In the genomic region with DNA sequence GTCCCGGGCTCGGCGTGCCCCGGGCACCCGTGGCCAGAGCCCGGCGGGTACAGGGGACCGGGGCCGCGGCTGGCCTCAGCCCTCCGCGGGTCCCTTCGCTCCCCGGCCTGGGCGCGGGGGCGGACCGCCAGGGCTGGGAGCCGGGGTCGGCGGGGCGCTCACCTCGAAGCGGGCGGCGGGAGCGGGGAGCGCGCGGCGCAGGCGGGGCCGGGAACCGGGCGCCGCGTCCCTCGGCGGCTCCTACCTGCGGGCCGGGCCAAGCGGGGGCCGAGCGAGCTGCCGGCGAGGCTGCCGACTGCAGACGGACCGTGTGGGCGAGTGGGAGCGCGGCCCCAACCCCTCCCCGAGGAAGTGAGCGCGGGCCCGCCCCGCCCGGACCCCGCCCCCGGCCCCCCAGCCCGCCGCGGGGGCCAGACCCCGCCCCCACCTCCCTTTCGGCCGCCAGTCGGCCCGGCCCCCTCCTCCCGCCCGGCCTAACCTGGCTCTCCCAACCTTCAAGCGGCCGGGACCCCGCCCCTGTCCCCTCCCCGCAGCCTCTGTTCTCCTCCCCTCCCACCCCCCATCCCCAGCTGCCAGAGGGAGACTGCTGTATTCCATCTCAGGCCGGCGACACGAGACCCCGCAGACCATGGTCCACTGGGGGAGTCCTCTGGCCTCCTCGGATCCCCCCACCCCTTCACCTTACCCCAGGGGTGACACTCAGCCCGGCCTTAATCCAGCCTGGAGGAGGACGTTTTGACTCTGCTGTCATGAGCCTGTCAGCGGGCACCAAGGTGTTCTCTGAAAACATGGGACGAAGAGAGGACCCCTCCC, we compare ENCODE assay signal across 1 cellular context.
TF ChIP-seq lines count a peak whose summit lies in the region.

A gene with protein sequence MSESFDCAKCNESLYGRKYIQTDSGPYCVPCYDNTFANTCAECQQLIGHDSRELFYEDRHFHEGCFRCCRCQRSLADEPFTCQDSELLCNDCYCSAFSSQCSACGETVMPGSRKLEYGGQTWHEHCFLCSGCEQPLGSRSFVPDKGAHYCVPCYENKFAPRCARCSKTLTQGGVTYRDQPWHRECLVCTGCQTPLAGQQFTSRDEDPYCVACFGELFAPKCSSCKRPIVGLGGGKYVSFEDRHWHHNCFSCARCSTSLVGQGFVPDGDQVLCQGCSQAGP (minus strand): TSS at position 320 of the 813 bp plus-strand sequence. CDS start 6,102 bp downstream, outside the sequence.

TF ChIP-seq in GM23338, 12 proteins besides CTCF, POLR2A, EP300 and RAD21:
- TF ChIP-seq, protein P1, sequence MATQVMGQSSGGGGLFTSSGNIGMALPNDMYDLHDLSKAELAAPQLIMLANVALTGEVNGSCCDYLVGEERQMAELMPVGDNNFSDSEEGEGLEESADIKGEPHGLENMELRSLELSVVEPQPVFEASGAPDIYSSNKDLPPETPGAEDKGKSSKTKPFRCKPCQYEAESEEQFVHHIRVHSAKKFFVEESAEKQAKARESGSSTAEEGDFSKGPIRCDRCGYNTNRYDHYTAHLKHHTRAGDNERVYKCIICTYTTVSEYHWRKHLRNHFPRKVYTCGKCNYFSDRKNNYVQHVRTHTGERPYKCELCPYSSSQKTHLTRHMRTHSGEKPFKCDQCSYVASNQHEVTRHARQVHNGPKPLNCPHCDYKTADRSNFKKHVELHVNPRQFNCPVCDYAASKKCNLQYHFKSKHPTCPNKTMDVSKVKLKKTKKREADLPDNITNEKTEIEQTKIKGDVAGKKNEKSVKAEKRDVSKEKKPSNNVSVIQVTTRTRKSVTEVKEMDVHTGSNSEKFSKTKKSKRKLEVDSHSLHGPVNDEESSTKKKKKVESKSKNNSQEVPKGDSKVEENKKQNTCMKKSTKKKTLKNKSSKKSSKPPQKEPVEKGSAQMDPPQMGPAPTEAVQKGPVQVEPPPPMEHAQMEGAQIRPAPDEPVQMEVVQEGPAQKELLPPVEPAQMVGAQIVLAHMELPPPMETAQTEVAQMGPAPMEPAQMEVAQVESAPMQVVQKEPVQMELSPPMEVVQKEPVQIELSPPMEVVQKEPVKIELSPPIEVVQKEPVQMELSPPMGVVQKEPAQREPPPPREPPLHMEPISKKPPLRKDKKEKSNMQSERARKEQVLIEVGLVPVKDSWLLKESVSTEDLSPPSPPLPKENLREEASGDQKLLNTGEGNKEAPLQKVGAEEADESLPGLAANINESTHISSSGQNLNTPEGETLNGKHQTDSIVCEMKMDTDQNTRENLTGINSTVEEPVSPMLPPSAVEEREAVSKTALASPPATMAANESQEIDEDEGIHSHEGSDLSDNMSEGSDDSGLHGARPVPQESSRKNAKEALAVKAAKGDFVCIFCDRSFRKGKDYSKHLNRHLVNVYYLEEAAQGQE (IDR thresholded peaks at IDR 0.05; ENCODE audit: unreplicated experiment), result no peak
- TF ChIP-seq POLR2AphosphoS5 (IDR thresholded peaks at IDR 0.05; ENCODE audit: low read depth), result peak; percentile 75
